14 cellular contexts compared by ENCODE assay signal in genomic region chr7:139264220-139264619, GRCh38. TPM values are rescaled to one million over a fixed set of nuclear protein-coding genes. Genes with fewer than 3 reads are reported as not detected.
DNase-seq lines count a peak whose midpoint lies in the region; ATAC-seq and TF ChIP-seq lines count a peak whose summit lies in the region.
"Had no signal": no experiment of that assay in that cellular context is flagged by ENCODE, and none has a peak within 500 bp of the region (broad histone marks: within the 10 kb centered on the region; RNA-seq: fewer than 3 reads in every experiment).

No MANE protein-coding gene starts in this region.

- H3K36me3 Mint-ChIP-seq in progenitor cell of endocrine pancreas (ENCODE audit: insufficient read depth): peaks cover 26% of the 10 kb centered on the region

- peaks cover 0 to 9% (median 0%) of the 10 kb centered on the region in 9 donors for H3K4me1 ChIP-seq in heart right ventricle

- H3K27me3 Mint-ChIP-seq in progenitor cell of endocrine pancreas: no peaks in the 10 kb centered on the region

- intact Hi-C loops in heart right ventricle (cut with DNase I) (no loop called here), left ventricle myocardium superior (cut with micrococcal nuclease) (no loop called here)

- no peaks in the 10 kb centered on the region for H3K4me1 Mint-ChIP-seq in progenitor cell of endocrine pancreas (ENCODE audit: low read depth)

- no peak overlapping the region for H3K4me3 ChIP-seq in heart right ventricle
- H3K4me3 ChIP-seq: GM23248 had no signal

- TF ChIP-seq CTCF in heart right ventricle (IDR thresholded peaks at IDR 0.05): no peak
- TF ChIP-seq CTCF in progenitor cell of endocrine pancreas (IDR thresholded peaks at IDR 0.05; ENCODE audit: unreplicated experiment): no peak

- peak overlapping the region in 7 of 10 donors; percentile 9 to 56 (median 35) for H3K27ac ChIP-seq in heart right ventricle
- H3K27ac ChIP-seq: GM23248, HL-60 had no signal

- peaks cover 0 to 100% (median 55%) of the 10 kb centered on the region in 9 donors for H3K36me3 ChIP-seq in heart right ventricle

- DNase-seq in heart right ventricle (no peak), left ventricle myocardium superior (no peak), progenitor cell of endocrine pancreas (ENCODE audit: low spot score, unreplicated experiment) (no peak), DMS 273 treated with DMSO at 0.1 percent for 48 hours (lab: John Stamatoyannopoulos, UW) (no peak), SW480 (ENCODE audit: low spot score) (no peak), A172 (ENCODE audit: low spot score) (no peak)
- DNase-seq: CD8-positive, alpha-beta T cell; COR-L47; DND-41; GF-D8; GM23248 had no signal

- no peaks in the 10 kb centered on the region for H3K27me3 ChIP-seq in heart right ventricle

- no peaks in the 10 kb centered on the region for H3K9me3 ChIP-seq in heart right ventricle

- H3K4me3 Mint-ChIP-seq in progenitor cell of endocrine pancreas (ENCODE audit: low read depth): no peak overlapping the region
- H3K4me3 Mint-ChIP-seq: CD14-positive monocyte; CD8-positive, alpha-beta T cell had no signal

- 60% methylated on average over 3 of the region's 3 CpGs for WGBS in heart right ventricle, 2 donors

- peak in 7 of 8 donors; percentile 68 to 91 (median 77) for ATAC-seq in heart right ventricle
- ATAC-seq in left ventricle myocardium superior: peak; percentile 85
- ATAC-seq: CD8-positive, alpha-beta T cell; HCT116 had no signal

- peak overlapping the region; percentile 56 for H3K27ac Mint-ChIP-seq in progenitor cell of endocrine pancreas
- H3K27ac Mint-ChIP-seq: CD14-positive monocyte; CD8-positive, alpha-beta T cell had no signal

- no peaks in the 10 kb centered on the region for H3K9me3 Mint-ChIP-seq in progenitor cell of endocrine pancreas (ENCODE audit: low read depth)
- H3K9me3 Mint-ChIP-seq: CD14-positive monocyte; CD8-positive, alpha-beta T cell had no signal

RNA-seq across cellular contexts. Expression of gene UBN2, which starts 33.2 kb away (rescaled TPM):
- total RNA-seq in heart right ventricle: 10 to 100 TPM; 12.6 to 27.0 (median 22.3) TPM
- polyA plus RNA-seq in heart right ventricle: 1 to 10 TPM; 1.3 to 4.6 TPM
- 14.1 TPM for total RNA-seq in left ventricle myocardium superior
- 45.2 and 51.5 TPM in 2 replicates for total RNA-seq in progenitor cell of endocrine pancreas
- 2.1 and 2.8 TPM in 2 replicates for total RNA-seq in A172 (2014; rRNA removed; shearing (Covaris generic))
